ENCODE assay signal across 1 cellular context in the genomic region with DNA sequence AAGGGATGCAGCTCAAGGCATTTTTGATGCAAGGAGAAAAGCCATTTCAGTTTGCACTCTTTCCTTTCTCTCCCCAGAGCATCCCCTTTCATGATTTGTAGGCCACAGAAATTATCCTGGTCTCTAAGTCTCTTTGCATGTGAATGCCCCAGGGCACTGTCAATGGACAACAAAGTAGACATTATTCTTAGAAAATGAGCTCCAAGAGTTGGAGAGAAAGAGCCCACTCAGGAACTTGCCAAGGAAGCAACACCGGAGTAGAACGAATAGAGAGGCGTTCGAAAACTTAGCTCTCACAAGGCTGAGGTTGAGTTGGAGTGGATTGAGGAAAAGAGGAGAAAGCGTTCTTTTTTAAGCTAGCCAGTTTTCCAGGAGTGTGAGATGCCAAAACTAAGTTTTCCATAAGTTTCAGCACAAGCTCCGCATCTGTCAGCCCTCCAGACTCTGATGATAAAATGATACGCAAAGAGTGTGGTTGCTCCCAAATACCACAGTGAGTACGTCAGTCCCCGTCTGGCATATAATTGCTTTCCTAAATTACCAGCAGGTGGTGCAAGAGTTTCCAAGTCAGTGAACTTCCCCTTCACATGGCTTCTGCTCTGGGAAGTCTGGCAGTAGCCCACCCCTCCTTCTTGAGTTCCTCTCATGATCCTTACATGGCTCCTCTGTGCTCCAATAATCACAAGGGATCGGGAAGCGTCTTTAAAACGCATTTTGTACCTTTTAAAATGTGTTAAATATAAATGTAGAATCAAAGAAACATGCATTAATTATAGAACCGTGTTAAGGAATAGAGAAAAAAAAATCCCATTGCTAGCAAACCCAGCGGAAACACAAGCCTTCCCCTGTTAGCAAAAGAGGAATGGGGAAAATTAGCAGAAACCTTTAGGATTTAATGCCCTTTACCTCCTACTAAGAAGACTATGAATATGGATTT.
TF ChIP-seq lines count a peak whose summit lies in the region.

No MANE protein-coding gene starts in this region.

TF ChIP-seq in HepG2, 621 proteins besides CTCF, POLR2A, EP300 and RAD21 (continued from another document):
- no peak for TF ChIP-seq TCF7L2 (IDR thresholded peaks at IDR 0.05; ENCODE audit: low read depth, low read length)
- TF ChIP-seq, protein P1, sequence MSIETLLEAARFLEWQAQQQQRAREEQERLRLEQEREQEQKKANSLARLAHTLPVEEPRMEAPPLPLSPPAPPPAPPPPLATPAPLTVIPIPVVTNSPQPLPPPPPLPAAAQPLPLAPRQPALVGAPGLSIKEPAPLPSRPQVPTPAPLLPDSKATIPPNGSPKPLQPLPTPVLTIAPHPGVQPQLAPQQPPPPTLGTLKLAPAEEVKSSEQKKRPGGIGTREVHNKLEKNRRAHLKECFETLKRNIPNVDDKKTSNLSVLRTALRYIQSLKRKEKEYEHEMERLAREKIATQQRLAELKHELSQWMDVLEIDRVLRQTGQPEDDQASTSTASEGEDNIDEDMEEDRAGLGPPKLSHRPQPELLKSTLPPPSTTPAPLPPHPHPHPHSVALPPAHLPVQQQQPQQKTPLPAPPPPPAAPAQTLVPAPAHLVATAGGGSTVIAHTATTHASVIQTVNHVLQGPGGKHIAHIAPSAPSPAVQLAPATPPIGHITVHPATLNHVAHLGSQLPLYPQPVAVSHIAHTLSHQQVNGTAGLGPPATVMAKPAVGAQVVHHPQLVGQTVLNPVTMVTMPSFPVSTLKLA (IDR thresholded peaks at IDR 0.05): no peak
- TF ChIP-seq, protein P2, sequence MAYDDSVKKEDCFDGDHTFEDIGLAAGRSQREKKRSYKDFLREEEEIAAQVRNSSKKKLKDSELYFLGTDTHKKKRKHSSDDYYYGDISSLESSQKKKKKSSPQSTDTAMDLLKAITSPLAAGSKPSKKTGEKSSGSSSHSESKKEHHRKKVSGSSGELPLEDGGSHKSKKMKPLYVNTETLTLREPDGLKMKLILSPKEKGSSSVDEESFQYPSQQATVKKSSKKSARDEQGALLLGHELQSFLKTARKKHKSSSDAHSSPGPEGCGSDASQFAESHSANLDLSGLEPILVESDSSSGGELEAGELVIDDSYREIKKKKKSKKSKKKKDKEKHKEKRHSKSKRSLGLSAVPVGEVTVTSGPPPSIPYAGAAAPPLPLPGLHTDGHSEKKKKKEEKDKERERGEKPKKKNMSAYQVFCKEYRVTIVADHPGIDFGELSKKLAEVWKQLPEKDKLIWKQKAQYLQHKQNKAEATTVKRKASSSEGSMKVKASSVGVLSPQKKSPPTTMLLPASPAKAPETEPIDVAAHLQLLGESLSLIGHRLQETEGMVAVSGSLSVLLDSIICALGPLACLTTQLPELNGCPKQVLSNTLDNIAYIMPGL (CRISPR knock-in tag; IDR thresholded peaks at IDR 0.05; ENCODE audit: borderline replicate concordance in 1 of 2, low read depth in 1 of 2): 0 out of 4 replicates have a peak, but pooled peaks of 1 of the 2 experiments have one; percentile 22
- no peak for TF ChIP-seq ZBTB7B (CRISPR knock-in tag; IDR thresholded peaks at IDR 0.05)
- TF ChIP-seq HNRNPLL (IDR thresholded peaks at IDR 0.05; ENCODE audit: low read depth, low read length, poor library complexity, severe bottlenecking): no peak
- TF ChIP-seq RFXAP (CRISPR knock-in tag; IDR thresholded peaks at IDR 0.05; ENCODE audit: borderline replicate concordance): no peak
- TF ChIP-seq, protein P3, sequence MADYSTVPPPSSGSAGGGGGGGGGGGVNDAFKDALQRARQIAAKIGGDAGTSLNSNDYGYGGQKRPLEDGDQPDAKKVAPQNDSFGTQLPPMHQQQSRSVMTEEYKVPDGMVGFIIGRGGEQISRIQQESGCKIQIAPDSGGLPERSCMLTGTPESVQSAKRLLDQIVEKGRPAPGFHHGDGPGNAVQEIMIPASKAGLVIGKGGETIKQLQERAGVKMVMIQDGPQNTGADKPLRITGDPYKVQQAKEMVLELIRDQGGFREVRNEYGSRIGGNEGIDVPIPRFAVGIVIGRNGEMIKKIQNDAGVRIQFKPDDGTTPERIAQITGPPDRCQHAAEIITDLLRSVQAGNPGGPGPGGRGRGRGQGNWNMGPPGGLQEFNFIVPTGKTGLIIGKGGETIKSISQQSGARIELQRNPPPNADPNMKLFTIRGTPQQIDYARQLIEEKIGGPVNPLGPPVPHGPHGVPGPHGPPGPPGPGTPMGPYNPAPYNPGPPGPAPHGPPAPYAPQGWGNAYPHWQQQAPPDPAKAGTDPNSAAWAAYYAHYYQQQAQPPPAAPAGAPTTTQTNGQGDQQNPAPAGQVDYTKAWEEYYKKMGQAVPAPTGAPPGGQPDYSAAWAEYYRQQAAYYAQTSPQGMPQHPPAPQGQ (CRISPR knock-in tag; IDR thresholded peaks at IDR 0.05; ENCODE audit: borderline replicate concordance): no peak
- TF ChIP-seq ONECUT2 (CRISPR knock-in tag; IDR thresholded peaks at IDR 0.05): no peak
- TF ChIP-seq ZNF652 (CRISPR knock-in tag; IDR thresholded peaks at IDR 0.05; ENCODE audit: borderline replicate concordance, low read depth): no peak
